8 cellular contexts compared by ENCODE assay signal in the genomic region with DNA sequence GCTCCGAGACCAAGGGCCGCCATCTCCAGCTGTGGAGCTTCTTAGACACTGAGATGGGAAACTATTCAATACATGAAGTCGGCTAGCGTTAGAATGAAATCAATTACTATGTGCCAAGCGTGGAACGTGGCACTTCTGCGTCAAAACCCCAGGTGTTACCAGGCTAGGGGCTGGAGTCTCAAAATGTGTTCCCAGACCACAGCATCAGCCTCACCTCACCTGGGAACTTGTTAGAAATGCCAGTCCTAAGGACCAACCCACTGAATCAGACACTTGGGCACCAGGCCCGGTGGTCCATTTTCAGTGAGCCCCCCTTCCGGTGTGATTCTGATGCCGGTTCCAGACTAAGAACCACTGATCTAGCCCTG. TPM values are rescaled to one million over a fixed set of nuclear protein-coding genes. Genes with fewer than 3 reads are reported as not detected.
DNase-seq lines count a peak whose midpoint lies in the region; ATAC-seq and TF ChIP-seq lines count a peak whose summit lies in the region.

No MANE protein-coding gene starts in this region.

- peaks cover 73% of the 10 kb centered on the region for H3K4me1 ChIP-seq in stomach smooth muscle (ENCODE audit: control insufficient read depth, insufficient read depth, low read length)

- H3K27me3 Mint-ChIP-seq in activated naive CD8-positive, alpha-beta T cell treated with anti-CD3 and anti-CD28 coated beads, Interleukin-2, amount 10 ng/mL, durations not matched to agents 7 days and 5 days, result no peaks in the 10 kb centered on the region

- no peak for TF ChIP-seq CTCF in kidney epithelial cell (IDR thresholded peaks at IDR 0.05; ENCODE audit: insufficient read depth, low read length, poor library complexity, severe bottlenecking)

- H3K9ac ChIP-seq in stomach smooth muscle (ENCODE audit: low read length in 2 of 2), result peak overlapping the region; percentile 34 to 66

- peak overlapping the region; percentile 89 for H3K27ac Mint-ChIP-seq in activated naive CD8-positive, alpha-beta T cell treated with anti-CD3 and anti-CD28 coated beads, Interleukin-2, amount 10 ng/mL, durations not matched to agents 7 days and 5 days

- H3K4me1 Mint-ChIP-seq in activated naive CD8-positive, alpha-beta T cell treated with anti-CD3 and anti-CD28 coated beads, Interleukin-2, amount 10 ng/mL, durations not matched to agents 7 days and 5 days, result peaks cover 33% of the 10 kb centered on the region

- H3K27me3 ChIP-seq in kidney epithelial cell (ENCODE audit: control insufficient read depth, insufficient read depth, low read length) (no peaks in the 10 kb centered on the region), stomach smooth muscle (ENCODE audit: control insufficient read depth in 1 of 2, insufficient read depth in 2 of 2, low read length in 2 of 2) (no peaks in the 10 kb centered on the region)

- peak overlapping the region; percentile 84 for H3K27ac ChIP-seq in stomach smooth muscle (ENCODE audit: low read length)

- H3K4me3 ChIP-seq in kidney epithelial cell (ENCODE audit: low read depth, low read length), result peak overlapping the region; percentile 55
- H3K4me3 ChIP-seq in stomach smooth muscle (ENCODE audit: low read length in 2 of 2), result peak overlapping the region; percentile 2 to 68

- H3K9me3 ChIP-seq in stomach smooth muscle (ENCODE audit: control insufficient read depth in 2 of 2, low read length in 2 of 2), result no peaks in the 10 kb centered on the region

- POLR2A ChIA-PET in activated naive CD8-positive, alpha-beta T cell treated with anti-CD3 and anti-CD28 coated beads, Interleukin-2, amount 10 ng/mL, durations not matched to agents 7 days and 5 days (lab: Charles Lee), result interaction anchor here (1.4 to 31.1 kb wide), 3 partner anchors 4 to 172 kb away, joined by 3 to 931 read pairs (median 931); partner anchors contain the start of genes ORAI1, RHOF and SETD1B

- DNase-seq in NCI-H146 (lab: John Stamatoyannopoulos, UW) (peak; percentile 50), NCI-H146 treated with DMSO at 0.1 percent for 48 hours (lab: John Stamatoyannopoulos, UW; ENCODE audit: unreplicated experiment) (no peak), kidney epithelial cell (ENCODE audit: low read depth) (no peak), head of caudate nucleus (no peak), UCSD-AML1 (lab: John Stamatoyannopoulos, UW; ENCODE audit: unreplicated experiment) (no peak)
- DNase-seq in activated naive CD8-positive, alpha-beta T cell treated with anti-CD3 and anti-CD28 coated beads, Interleukin-2, amount 10 ng/mL, durations not matched to agents 7 days and 5 days, result no peak
- DNase-seq in activated CD8-positive, alpha-beta memory T cell treated with anti-CD3 and anti-CD28 coated beads, Interleukin-2, amount 50 U/mL, for 48 hours, result no peak

- peak overlapping the region; percentile 87 for H3K4me3 Mint-ChIP-seq in activated naive CD8-positive, alpha-beta T cell treated with anti-CD3 and anti-CD28 coated beads, Interleukin-2, amount 10 ng/mL, durations not matched to agents 7 days and 5 days

- H3K9me3 Mint-ChIP-seq in activated naive CD8-positive, alpha-beta T cell treated with anti-CD3 and anti-CD28 coated beads, Interleukin-2, amount 10 ng/mL, durations not matched to agents 7 days and 5 days, result no peaks in the 10 kb centered on the region

- peaks cover 1% of the 10 kb centered on the region for H3K36me3 ChIP-seq in kidney epithelial cell (ENCODE audit: control insufficient read depth, insufficient read depth, low read length)
- H3K36me3 ChIP-seq in stomach smooth muscle (ENCODE audit: control insufficient read depth in 2 of 2, insufficient read depth in 2 of 2, low read length in 2 of 2), result peaks cover 0 to 2% of the 10 kb centered on the region in 2 donors

- no peak for ATAC-seq in activated naive CD8-positive, alpha-beta T cell treated with anti-CD3 and anti-CD28 coated beads, Interleukin-2, amount 10 ng/mL, durations not matched to agents 7 days and 5 days (ENCODE audit: low read depth)

- H3K36me3 Mint-ChIP-seq in activated naive CD8-positive, alpha-beta T cell treated with anti-CD3 and anti-CD28 coated beads, Interleukin-2, amount 10 ng/mL, durations not matched to agents 7 days and 5 days, result peaks cover 15% of the 10 kb centered on the region

- intact Hi-C loops in head of caudate nucleus (cut with DNase I), result loop anchor here (5.0 kb wide), 1 partner anchor 89 kb away; the partner anchor contains the start of gene PSMD9

RNA-seq across cellular contexts. Expression of gene SETD1B, which starts 5.0 kb away (rescaled TPM):
- total RNA-seq in activated naive CD8-positive, alpha-beta T cell treated with anti-CD3 and anti-CD28 coated beads, Interleukin-2, amount 10 ng/mL, durations not matched to agents 7 days and 5 days, result 10 to 100 TPM; 45.0 to 46.8 TPM
- 8.1 and 9.6 TPM in 2 replicates for total RNA-seq in kidney epithelial cell

RNA-seq across cellular contexts. Expression of gene RHOF, which starts 5.3 kb away (rescaled TPM):
- total RNA-seq in activated naive CD8-positive, alpha-beta T cell treated with anti-CD3 and anti-CD28 coated beads, Interleukin-2, amount 10 ng/mL, durations not matched to agents 7 days and 5 days, result 100 to 1,000 TPM; 144 to 157 TPM
- 194 and 311 TPM in 2 replicates for total RNA-seq in kidney epithelial cell

RNA-seq across cellular contexts. Expression of gene HPD, which starts 59.9 kb away (rescaled TPM):
- total RNA-seq in activated naive CD8-positive, alpha-beta T cell treated with anti-CD3 and anti-CD28 coated beads, Interleukin-2, amount 10 ng/mL, durations not matched to agents 7 days and 5 days, result not detected
- total RNA-seq in kidney epithelial cell, result 0.33 TPM in 1 of 2 replicates, not detected in the other
